ENCODE assay signal across 8 cellular contexts in the genomic region with DNA sequence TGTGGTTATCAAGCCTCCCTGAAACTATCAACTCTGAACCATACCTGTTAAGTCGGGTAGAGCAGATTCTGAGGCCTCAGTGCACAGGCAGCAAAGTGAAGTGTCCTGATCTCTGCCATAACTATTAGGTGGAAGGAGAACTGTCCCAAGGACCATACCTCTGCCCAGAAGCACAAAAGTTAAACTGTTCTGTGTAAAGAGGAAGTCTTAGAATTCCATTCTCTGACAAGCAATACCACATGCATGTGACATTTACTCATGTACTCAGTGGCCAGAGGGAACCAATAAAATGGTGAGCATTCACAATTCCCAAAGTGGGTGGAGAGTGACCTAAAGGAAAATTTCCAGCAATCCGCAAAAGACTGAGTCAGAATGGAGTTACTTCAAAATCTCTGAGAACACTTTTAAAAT.
DNase-seq lines count a peak whose midpoint lies in the region; TF ChIP-seq lines count a peak whose summit lies in the region.

No MANE protein-coding gene starts in this region.

- no peaks in the 10 kb centered on the region for H3K27me3 Mint-ChIP-seq in activated naive CD8-positive, alpha-beta T cell

- H3K4me1 ChIP-seq in thyroid gland, result no peaks in the 10 kb centered on the region

- no peaks in the 10 kb centered on the region for H3K9me3 ChIP-seq in thyroid gland

- no peaks in the 10 kb centered on the region for H3K9me3 Mint-ChIP-seq in activated naive CD8-positive, alpha-beta T cell (ENCODE audit: low read depth)

- H3K4me3 ChIP-seq in thyroid gland (replicated peaks in 1 of 3), result no peak overlapping the region

- DNase-seq in A172 (ENCODE audit: low spot score), result peak; percentile 99
- peak; percentile 71 for DNase-seq in HK-2 (ENCODE audit: unreplicated experiment)
- peak; percentile 97 for DNase-seq in iris pigment epithelial cell (ENCODE audit: low read depth)
- no peak for DNase-seq in thyroid gland
- DNase-seq in NCI-H69 (lab: John Stamatoyannopoulos, UW), result no peak
- DNase-seq in stimulated activated CD4-positive, alpha-beta T cell treated with anti-CD3 and anti-CD28 coated beads, Interleukin-1b, Interleukin-23, amount 100 ng/mL, for 48 hours, result no peak
- DNase-seq in activated CD4-positive, alpha-beta T cell treated with anti-CD3 and anti-CD28 coated beads, Interleukin-2, amount 50 U/mL, for 4 hours, result no peak

- H3K27ac Mint-ChIP-seq in activated naive CD8-positive, alpha-beta T cell, result peak overlapping the region; percentile 88

- H3K4me3 Mint-ChIP-seq in activated naive CD8-positive, alpha-beta T cell, result peak overlapping the region; percentile 68

- H3K27me3 ChIP-seq in thyroid gland, result no peaks in the 10 kb centered on the region

- intact Hi-C loops in thyroid gland (cut with DNase I), result no loop called here

- 84 to 85% methylated on average over 2 of the region's 2 CpGs for WGBS in thyroid gland, 2 donors

- peak in 1 of 2 donors; percentile 26 for TF ChIP-seq POLR2A in thyroid gland (IDR thresholded peaks at IDR 0.05)

- no peaks in the 10 kb centered on the region for H3K36me3 ChIP-seq in thyroid gland

- no peak for TF ChIP-seq CTCF in thyroid gland (IDR thresholded peaks at IDR 0.05)

- peaks cover 44% of the 10 kb centered on the region for H3K4me1 Mint-ChIP-seq in activated naive CD8-positive, alpha-beta T cell (ENCODE audit: low read depth)

- peak overlapping the region in 2 of 3 donors; percentile 60 to 67 for H3K27ac ChIP-seq in thyroid gland

- peaks cover 7% of the 10 kb centered on the region for H3K36me3 Mint-ChIP-seq in activated naive CD8-positive, alpha-beta T cell

Comparison
In these comparisons a context has a peak if more than half of its experiments do, and no peak if none do; other contexts are left out.
1. DNase-seq: peak in A172 (single experiment), HK-2 (single experiment) and iris pigment epithelial cell (single experiment); none in thyroid gland (0 of 2), NCI-H69 (single experiment), stimulated activated CD4-positive, alpha-beta T cell treated with anti-CD3 and anti-CD28 coated beads, Interleukin-1b, Interleukin-23, amount 100 ng/mL, for 48 hours (single experiment) and activated CD4-positive, alpha-beta T cell treated with anti-CD3 and anti-CD28 coated beads, Interleukin-2, amount 50 U/mL, for 4 hours (0 of 2).